ENCODE assay signal across 15 cellular contexts in the genomic region with DNA sequence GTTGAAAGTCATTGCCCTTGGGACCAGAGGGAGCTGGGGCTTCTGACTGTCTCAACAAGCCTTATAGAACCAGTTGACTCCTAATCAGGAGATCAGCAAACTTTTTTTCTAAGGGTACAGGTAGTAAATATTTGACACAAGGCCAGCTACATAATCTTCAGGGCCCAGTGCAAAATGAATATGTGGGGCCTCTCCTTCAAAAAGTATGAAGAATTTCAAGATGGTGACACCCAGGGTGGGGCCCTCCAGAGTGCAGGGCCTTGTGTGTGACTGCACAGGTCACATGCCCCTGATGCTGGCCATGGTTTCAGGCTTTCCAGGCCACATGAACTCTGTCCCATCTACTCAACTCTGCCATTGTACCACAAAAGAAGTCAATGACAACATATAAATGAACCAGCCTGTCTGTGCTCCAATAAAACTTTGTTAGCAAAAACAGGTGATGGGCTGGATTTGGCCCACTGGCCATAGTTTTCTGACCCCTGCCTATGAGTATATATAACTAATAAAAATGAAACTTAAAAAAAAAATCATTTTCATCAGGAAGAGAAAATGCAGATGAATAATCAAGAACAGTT. TPM values are rescaled to one million over a fixed set of nuclear protein-coding genes. Genes with fewer than 3 reads are reported as not detected.
DNase-seq lines count a peak whose midpoint lies in the region; ATAC-seq and TF ChIP-seq lines count a peak whose summit lies in the region.
"Had no signal": no experiment of that assay in that cellular context is flagged by ENCODE, and none has a peak within 500 bp of the region (broad histone marks: within the 10 kb centered on the region; RNA-seq: fewer than 3 reads in every experiment).

No MANE protein-coding gene starts in this region.

- no peak for DNase-seq in activated CD4-positive, alpha-beta memory T cell treated with anti-CD3 and anti-CD28 coated beads, Interleukin-2, amount 10 ng/mL, durations not matched to agents 7 days and 5 days
- no peak for DNase-seq in activated CD4-positive, alpha-beta memory T cell treated with anti-CD3 and anti-CD28 coated beads for 36 hours
- no peak for DNase-seq in endothelial cell (ENCODE audit: low spot score)
- DNase-seq in naive thymus-derived CD8-positive, alpha-beta T cell: no peak
- no peak for DNase-seq in type B pancreatic cell (ENCODE audit: extremely low spot score, unreplicated experiment)
- no peak for DNase-seq in NCI-H2029 (lab: John Stamatoyannopoulos, UW)
- no peak for DNase-seq in SW480 (ENCODE audit: low spot score)
- DNase-seq: 8988T, DMS53, NCI-H1436, NCI-H2081 treated with DMSO at 0.1 percent for 48 hours, NCI-H526 treated with DMSO at 0.1 percent for 48 hours had no signal

- peaks cover 25% of the 10 kb centered on the region for H3K4me1 Mint-ChIP-seq in activated CD4-positive, alpha-beta memory T cell treated with anti-CD3 and anti-CD28 coated beads, Interleukin-2, amount 10 ng/mL, durations not matched to agents 7 days and 5 days
- peaks cover 11% of the 10 kb centered on the region for H3K4me1 Mint-ChIP-seq in activated CD4-positive, alpha-beta memory T cell treated with anti-CD3 and anti-CD28 coated beads for 36 hours (ENCODE audit: low read depth)
- H3K4me1 Mint-ChIP-seq in endothelial cell (ENCODE audit: unreplicated experiment) (peaks cover 64% of the 10 kb centered on the region), type B pancreatic cell (ENCODE audit: unreplicated experiment) (peaks cover 23% of the 10 kb centered on the region)
- H3K4me1 Mint-ChIP-seq in naive thymus-derived CD8-positive, alpha-beta T cell: peaks cover 10 to 29% (median 17%) of the 10 kb centered on the region in 4 donors

- CTCF ChIA-PET in activated CD4-positive, alpha-beta memory T cell treated with anti-CD3 and anti-CD28 coated beads, Interleukin-2, amount 10 ng/mL, durations not matched to agents 7 days and 5 days (lab: Charles Lee): interaction anchor here (0.7 to 2.0 kb wide), 3 partner anchors 9 to 15 kb away, joined by 3 to 6 read pairs (median 3); no protein-coding TSS in a partner anchor
- CTCF ChIA-PET in activated CD4-positive, alpha-beta memory T cell treated with anti-CD3 and anti-CD28 coated beads for 36 hours (lab: Charles Lee): interaction anchor here (2.0 kb wide), 1 partner anchor 16 kb away, joined by 7 read pairs; no protein-coding TSS in a partner anchor

- no peak for ATAC-seq in naive thymus-derived CD8-positive, alpha-beta T cell
- ATAC-seq in HG03175 (IDR thresholded peaks at IDR 0.05; ENCODE audit: unreplicated experiment): no peak

- POLR2A ChIA-PET in activated CD4-positive, alpha-beta memory T cell treated with anti-CD3 and anti-CD28 coated beads, Interleukin-2, amount 10 ng/mL, durations not matched to agents 7 days and 5 days (lab: Charles Lee): interaction anchor here (1.2 kb wide), 1 partner anchor 9 kb away, joined by 3 read pairs; no protein-coding TSS in a partner anchor
- POLR2A ChIA-PET in activated CD4-positive, alpha-beta memory T cell treated with anti-CD3 and anti-CD28 coated beads for 36 hours (lab: Charles Lee): no interaction called here
- POLR2A ChIA-PET in naive thymus-derived CD8-positive, alpha-beta T cell (lab: Charles Lee): interaction anchor here (1.4 to 3.1 kb wide), 5 partner anchors 8 to 144 kb away, joined by 5 to 14 read pairs (median 6); partner anchors contain the start of genes ADIRF, GLUD1 and SHLD2

- intact Hi-C loops in activated CD4-positive, alpha-beta memory T cell treated with anti-CD3 and anti-CD28 coated beads for 36 hours (cut with micrococcal nuclease): no loop called here

- peak overlapping the region; percentile 92 for H3K27ac Mint-ChIP-seq in activated CD4-positive, alpha-beta memory T cell treated with anti-CD3 and anti-CD28 coated beads, Interleukin-2, amount 10 ng/mL, durations not matched to agents 7 days and 5 days
- H3K27ac Mint-ChIP-seq in activated CD4-positive, alpha-beta memory T cell treated with anti-CD3 and anti-CD28 coated beads for 36 hours: no peak overlapping the region
- peak overlapping the region; percentile 7 for H3K27ac Mint-ChIP-seq in endothelial cell (ENCODE audit: unreplicated experiment)
- H3K27ac Mint-ChIP-seq in naive thymus-derived CD8-positive, alpha-beta T cell: peak overlapping the region in 8 of 10 donors; percentile 51 to 100 (median 92)
- H3K27ac Mint-ChIP-seq in type B pancreatic cell: peak overlapping the region; percentile 86

- no peak overlapping the region for H3K4me3 Mint-ChIP-seq in activated CD4-positive, alpha-beta memory T cell treated with anti-CD3 and anti-CD28 coated beads, Interleukin-2, amount 10 ng/mL, durations not matched to agents 7 days and 5 days
- H3K4me3 Mint-ChIP-seq in activated CD4-positive, alpha-beta memory T cell treated with anti-CD3 and anti-CD28 coated beads for 36 hours: no peak overlapping the region
- H3K4me3 Mint-ChIP-seq in endothelial cell (ENCODE audit: unreplicated experiment) (no peak overlapping the region), type B pancreatic cell (no peak overlapping the region)
- H3K4me3 Mint-ChIP-seq in naive thymus-derived CD8-positive, alpha-beta T cell: peak overlapping the region in 1 of 10 donors; percentile 43

- peaks cover 7% of the 10 kb centered on the region for H3K36me3 Mint-ChIP-seq in activated CD4-positive, alpha-beta memory T cell treated with anti-CD3 and anti-CD28 coated beads, Interleukin-2, amount 10 ng/mL, durations not matched to agents 7 days and 5 days (ENCODE audit: low read depth)
- peaks cover 5% of the 10 kb centered on the region for H3K36me3 Mint-ChIP-seq in activated CD4-positive, alpha-beta memory T cell treated with anti-CD3 and anti-CD28 coated beads for 36 hours
- peaks cover 48% of the 10 kb centered on the region for H3K36me3 Mint-ChIP-seq in endothelial cell (ENCODE audit: low read depth, unreplicated experiment)
- peaks cover 0 to 12% (median 9%) of the 10 kb centered on the region in 3 donors for H3K36me3 Mint-ChIP-seq in naive thymus-derived CD8-positive, alpha-beta T cell
- H3K36me3 Mint-ChIP-seq in type B pancreatic cell: peaks cover 8% of the 10 kb centered on the region

- TF ChIP-seq CTCF in endothelial cell (IDR thresholded peaks at IDR 0.05; ENCODE audit: unreplicated experiment) (no peak), type B pancreatic cell (conservative IDR thresholded peaks at IDR 0.05) (no peak)

- H3K27me3 Mint-ChIP-seq in activated CD4-positive, alpha-beta memory T cell treated with anti-CD3 and anti-CD28 coated beads, Interleukin-2, amount 10 ng/mL, durations not matched to agents 7 days and 5 days: peaks cover 5% of the 10 kb centered on the region
- H3K27me3 Mint-ChIP-seq in activated CD4-positive, alpha-beta memory T cell treated with anti-CD3 and anti-CD28 coated beads for 36 hours: no peaks in the 10 kb centered on the region
- H3K27me3 Mint-ChIP-seq in endothelial cell (ENCODE audit: unreplicated experiment): no peaks in the 10 kb centered on the region
- H3K27me3 Mint-ChIP-seq in naive thymus-derived CD8-positive, alpha-beta T cell: no peaks in the 10 kb centered on the region
- H3K27me3 Mint-ChIP-seq in type B pancreatic cell: peaks cover 4% of the 10 kb centered on the region

- peaks cover 16% of the 10 kb centered on the region for H3K9me3 Mint-ChIP-seq in activated CD4-positive, alpha-beta memory T cell treated with anti-CD3 and anti-CD28 coated beads, Interleukin-2, amount 10 ng/mL, durations not matched to agents 7 days and 5 days
- H3K9me3 Mint-ChIP-seq in activated CD4-positive, alpha-beta memory T cell treated with anti-CD3 and anti-CD28 coated beads for 36 hours: peaks cover 17% of the 10 kb centered on the region
- H3K9me3 Mint-ChIP-seq in endothelial cell (ENCODE audit: unreplicated experiment): no peaks in the 10 kb centered on the region
- H3K9me3 Mint-ChIP-seq in naive thymus-derived CD8-positive, alpha-beta T cell: peaks cover 7 to 32% (median 16%) of the 10 kb centered on the region in 9 donors
- peaks cover 14% of the 10 kb centered on the region for H3K9me3 Mint-ChIP-seq in type B pancreatic cell

RNA-seq across cellular contexts. Expression of gene MMRN2, which starts 6.1 kb away (rescaled TPM):
- total RNA-seq in activated CD4-positive, alpha-beta memory T cell treated with anti-CD3 and anti-CD28 coated beads, Interleukin-2, amount 10 ng/mL, durations not matched to agents 7 days and 5 days: not detected
- total RNA-seq in activated CD4-positive, alpha-beta memory T cell treated with anti-CD3 and anti-CD28 coated beads for 36 hours: not detected
- total RNA-seq in endothelial cell (ENCODE audit: unreplicated experiment) (563 TPM), type B pancreatic cell (ENCODE audit: low replicate concordance) (4.0 and 5.5 TPM in 2 replicates)
- total RNA-seq in naive thymus-derived CD8-positive, alpha-beta T cell: 1 to 10 TPM in 1 of 2 experiments, not detected in 1; 1.2 TPM
- polyA plus RNA-seq in naive thymus-derived CD8-positive, alpha-beta T cell: under 1 TPM in 2 of 3 donors, not detected in 1; 0.11 to 0.74 TPM
- total RNA-seq: OCI-LY7 had no signal

RNA-seq across cellular contexts. Expression of gene SNCG, which starts 7.1 kb away (rescaled TPM):
- total RNA-seq in activated CD4-positive, alpha-beta memory T cell treated with anti-CD3 and anti-CD28 coated beads, Interleukin-2, amount 10 ng/mL, durations not matched to agents 7 days and 5 days: not detected
- total RNA-seq in activated CD4-positive, alpha-beta memory T cell treated with anti-CD3 and anti-CD28 coated beads for 36 hours: not detected
- total RNA-seq in endothelial cell (ENCODE audit: unreplicated experiment) (52.9 TPM), type B pancreatic cell (ENCODE audit: low replicate concordance) (60.4 and 77.6 TPM in 2 replicates)
- under 1 TPM in 1 of 2 experiments, not detected in 1; 0.58 TPM for total RNA-seq in naive thymus-derived CD8-positive, alpha-beta T cell
- polyA plus RNA-seq in naive thymus-derived CD8-positive, alpha-beta T cell: not detected
- total RNA-seq: OCI-LY7 had no signal

RNA-seq across cellular contexts. Expression of gene ADIRF, which starts 17.0 kb away (rescaled TPM):
- total RNA-seq in activated CD4-positive, alpha-beta memory T cell treated with anti-CD3 and anti-CD28 coated beads, Interleukin-2, amount 10 ng/mL, durations not matched to agents 7 days and 5 days: not detected
- total RNA-seq in activated CD4-positive, alpha-beta memory T cell treated with anti-CD3 and anti-CD28 coated beads for 36 hours: not detected
- total RNA-seq in endothelial cell (ENCODE audit: unreplicated experiment) (not detected), type B pancreatic cell (ENCODE audit: low replicate concordance) (1.5 TPM in 1 of 2 replicates, not detected in the other)
- not detected for total RNA-seq in naive thymus-derived CD8-positive, alpha-beta T cell
- not detected for polyA plus RNA-seq in naive thymus-derived CD8-positive, alpha-beta T cell
- total RNA-seq: Caco-2, OCI-LY7 had no signal

Comparison
In these comparisons a context has a peak if more than half of its experiments do, and no peak if none do; other contexts are left out.
1. RNA of gene MMRN2, which starts 6.1 kb away (total RNA-seq): 563 TPM in endothelial cell (single experiment); 4.0 to 5.5 TPM in type B pancreatic cell, 1.2 TPM in naive thymus-derived CD8-positive, alpha-beta T cell, not detected in activated CD4-positive, alpha-beta memory T cell treated with anti-CD3 and anti-CD28 coated beads, Interleukin-2, amount 10 ng/mL, durations not matched to agents 7 days and 5 days and not detected in activated CD4-positive, alpha-beta memory T cell treated with anti-CD3 and anti-CD28 coated beads for 36 hours; every median in the first group is over 10 times any median in the second.
2. RNA of gene SNCG, which starts 7.1 kb away (total RNA-seq): 60.4 to 77.6 TPM in type B pancreatic cell and 52.9 TPM in endothelial cell (single experiment); 0.58 TPM in naive thymus-derived CD8-positive, alpha-beta T cell, not detected in activated CD4-positive, alpha-beta memory T cell treated with anti-CD3 and anti-CD28 coated beads for 36 hours and not detected in activated CD4-positive, alpha-beta memory T cell treated with anti-CD3 and anti-CD28 coated beads, Interleukin-2, amount 10 ng/mL, durations not matched to agents 7 days and 5 days; every median in the first group is over 10 times any median in the second.